Comparison of ENCODE assay signal across 8 cellular contexts in the genomic region with DNA sequence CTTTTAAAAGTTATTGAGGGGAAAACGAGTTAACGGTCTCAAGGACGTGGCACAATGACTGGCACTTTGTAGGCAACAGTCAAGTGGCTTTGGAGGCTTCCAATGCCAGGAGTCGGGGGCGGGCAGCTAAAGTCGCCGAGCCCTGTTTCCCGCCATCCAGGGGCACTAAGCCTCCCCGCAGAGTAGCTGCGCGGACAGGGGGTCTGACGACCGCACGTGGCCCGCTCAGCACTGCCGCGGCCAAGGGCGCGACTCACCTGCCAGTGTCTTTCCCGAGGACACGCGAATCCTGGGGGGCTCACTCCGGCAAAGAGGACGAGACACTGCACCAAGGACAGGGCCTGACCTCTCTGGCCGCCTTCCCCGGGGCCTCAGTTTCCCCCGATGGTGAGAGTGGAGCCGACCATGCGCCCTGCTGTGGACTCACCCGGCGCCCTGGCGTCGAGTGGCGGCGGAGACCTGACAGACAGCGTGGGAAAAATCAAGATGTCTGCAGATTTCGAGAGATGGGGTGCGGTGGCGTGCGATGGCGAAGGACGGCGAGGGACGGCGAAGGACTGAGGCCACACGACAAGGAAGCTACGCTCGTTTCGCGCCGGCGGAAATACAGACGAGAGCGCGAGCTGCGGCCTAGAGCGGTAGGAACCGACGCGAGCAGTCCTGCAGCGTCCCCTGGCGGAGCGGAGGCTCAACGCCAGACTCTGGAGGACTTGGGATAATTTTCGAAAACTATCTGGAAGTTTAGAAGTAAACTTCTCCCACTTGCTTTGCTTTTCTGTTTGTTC. TPM values are rescaled to one million over a fixed set of nuclear protein-coding genes. Genes with fewer than 3 reads are reported as not detected.
DNase-seq lines count a peak whose midpoint lies in the region; ATAC-seq and TF ChIP-seq lines count a peak whose summit lies in the region.

A gene (minus strand): TSS at position 559 of the 785 bp plus-strand sequence.

- intact Hi-C loops in A673 (cut with micrococcal nuclease; ENCODE audit: unreplicated experiment): loop anchor here (1.0 to 2.0 kb wide), 2 partner anchors 11 to 38 kb away; a partner anchor contains a TSS

- TF ChIP-seq CTCF in A673 (conservative IDR thresholded peaks at IDR 0.05; ENCODE audit: low read depth, low read length): peak; percentile 99

- CTCF ChIA-PET in A673 (lab: Charles Lee): interaction anchor here (0.7 to 1.5 kb wide), 5 partner anchors 8 to 414 kb away, joined by 4 to 14 read pairs (median 5); a partner anchor contains a TSS

- H3K4me1 ChIP-seq in A673 (ENCODE audit: insufficient read depth, low read length, poor library complexity, severe bottlenecking): peaks cover 4% of the 10 kb centered on the region

- H3K9me3 ChIP-seq in A673 (ENCODE audit: low read depth, low read length, poor library complexity, severe bottlenecking): no peaks in the 10 kb centered on the region

- H3K27ac ChIP-seq in A673 (ENCODE audit: low read depth, low read length, poor library complexity, severe bottlenecking) (peak within 1 kb of the TSS; percentile 91), cingulate gyrus (ENCODE audit: low read depth, low read length) (peak within 1 kb of the TSS; percentile 65), layer of hippocampus (ENCODE audit: low read depth, low read length) (peak within 1 kb of the TSS; percentile 59)

- peak; percentile 96 for DNase-seq in A673 (ENCODE audit: low spot score)
- DNase-seq in NCI-H524 (lab: John Stamatoyannopoulos, UW): peak; percentile 80 to 95
- DNase-seq in activated CD4-positive, alpha-beta T cell treated with anti-CD3 and anti-CD28 coated beads for 4 hours: peak; percentile 85 to 87
- peak; percentile 80 to 86 (median 81) for DNase-seq in stimulated activated CD4-positive, alpha-beta T cell treated with anti-CD3 and anti-CD28 coated beads, Interleukin-1b, Interleukin-23, amount 100 ng/mL, for 24 hours (ENCODE audit: low read depth in 4 of 4, low spot score in 1 of 4)

- peak within 1 kb of the TSS; percentile 86 for H3K4me3 ChIP-seq in A673 (ENCODE audit: low read depth, low read length, poor library complexity, severe bottlenecking)

- POLR2A ChIA-PET in A673 (lab: Charles Lee; ENCODE audit: low non-redundant PET): interaction anchor here (0.5 to 1.0 kb wide), 4 partner anchors 11 to 85 kb away, joined by 4 to 10 read pairs (median 5); a partner anchor contains a TSS

- peak; percentile 44 for ATAC-seq in HG03378 (IDR thresholded peaks at IDR 0.05; ENCODE audit: unreplicated experiment)

- no peaks in the 10 kb centered on the region for H3K27me3 ChIP-seq in A673 (replicated peaks; ENCODE audit: insufficient read depth, low read depth, low read length, poor library complexity)
- H3K27me3 ChIP-seq in layer of hippocampus (ENCODE audit: control insufficient read depth, insufficient read depth, low read length): no peaks in the 10 kb centered on the region

- H3K36me3 ChIP-seq in A673 (ENCODE audit: insufficient read depth, low read length, poor library complexity, severe bottlenecking): peaks cover 46% of the 10 kb centered on the region

- TSS peak; percentile 52 for BruUV-seq in A673 (replicated peaks; lab: Mats Ljungman, UMichigan)

- TF ChIP-seq POLR2A in GM18526 (IDR thresholded peaks at IDR 0.05; ENCODE audit: extremely low read depth, insufficient read length): peak; percentile 98

RNA-seq across cellular contexts. Expression of the gene that starts here (rescaled TPM):
- 91.4 and 105 TPM in 2 replicates for total RNA-seq in A673 (2021)

Comparison
In these comparisons a context has a peak if more than half of its experiments do, and no peak if none do; other contexts are left out.
1. Peak in every context shown above with its lines: DNase-seq, ATAC-seq, H3K4me3 ChIP-seq and H3K27ac ChIP-seq.